Comparison of ENCODE assay signal across 18 cellular contexts in the genomic region with DNA sequence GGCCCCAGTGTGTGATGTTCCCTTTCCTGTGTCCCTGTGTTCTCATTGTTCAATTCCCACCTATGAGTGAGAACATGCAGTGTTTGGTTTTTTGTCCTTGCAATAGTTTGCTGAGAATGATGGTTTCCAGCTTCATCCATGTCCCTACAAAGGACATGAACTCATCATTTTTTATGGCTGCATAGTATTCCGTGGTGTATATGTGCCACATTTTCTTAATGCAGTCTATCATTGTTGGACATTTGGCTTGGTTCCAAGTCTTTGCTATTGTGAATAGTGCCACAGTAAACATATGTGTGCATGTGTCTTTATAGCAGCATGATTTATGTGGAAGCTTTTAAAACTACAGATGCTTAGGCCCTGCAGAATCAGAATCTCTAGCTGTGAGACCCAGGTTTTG. TPM values are rescaled to one million over a fixed set of nuclear protein-coding genes. Genes with fewer than 3 reads are reported as not detected.
"Had no signal": no experiment of that assay in that cellular context is flagged by ENCODE, and none has a peak within 500 bp of the region (broad histone marks: within the 10 kb centered on the region; RNA-seq: fewer than 3 reads in every experiment).

No MANE protein-coding gene starts in this region.

RNA-seq across cellular contexts. Expression of a gene that starts 34.3 kb away (rescaled TPM):
- total RNA-seq: activated naive CD4-positive, alpha-beta T cell treated with anti-CD3 and anti-CD28 coated beads for 36 hours; activated naive CD4-positive, alpha-beta T cell treated with anti-CD3 and anti-CD28 coated beads, Interleukin-2, amount 50 U/mL, for 72 hours; activated naive CD8-positive, alpha-beta T cell treated with anti-CD3 and anti-CD28 coated beads for 36 hours; activated naive CD8-positive, alpha-beta T cell treated with anti-CD3 and anti-CD28 coated beads, Interleukin-2, amount 10 ng/mL, durations not matched to agents 7 days and 5 days; activated T-cell treated with anti-CD3 and anti-CD28 coated beads, Interleukin-2, amount 50 U/mL, for 4 hours; activated T-cell treated with anti-CD3 and anti-CD28 coated beads, Interleukin-2, amount 50 U/mL, for 72 hours; activated T-helper 1 cell treated with anti-CD3 and anti-CD28 coated beads, Interleukin-12 subunit alpha, Interleukin-12 subunit beta, Interleukin-2, Interleukin-4 antibody, amounts not matched to agents 30 ng/mL and 10 ng/mL and 1 ng/mL, durations not matched to agents 14 hours and 24 hours and 36 hours; activated T-helper 17 cell treated with anti-CD3 and anti-CD28 coated beads, Interleukin-2, amount 50 U/mL, for 72 hours; activated T-helper 2 cell treated with anti-CD3 and anti-CD28 coated beads, Interferon-gamma antibody, Interleukin-2, Interleukin-4, amounts not matched to agents 10 μg/mL and 5 μg/mL and 100 μg/mL, durations not matched to agents 14 hours and 24 hours and 36 hours; adrenal gland; aorta; ascending aorta; astrocyte; body of pancreas; bronchial epithelial cell; cardiac muscle cell; cardiac septum; chondrocyte had no signal
- polyA plus RNA-seq: cardiac muscle cell had no signal

RNA-seq across cellular contexts. Expression of a gene that starts 49.5 kb away (rescaled TPM):
- total RNA-seq: activated T-cell treated with anti-CD3 and anti-CD28 coated beads, Interleukin-2, amount 50 U/mL, for 72 hours; ascending aorta had no signal
- polyA plus RNA-seq: cardiac muscle cell had no signal
